ENCODE assay signal across 1 cellular context in genomic region chr6:36783603-36784378, GRCh38.
A peak's percentile ranks its signal among the peaks of the same experiment; 100 is the strongest.
TF ChIP-seq lines count a peak whose summit lies in the region.

No MANE protein-coding gene starts in this region.

TF ChIP-seq in H1, 55 proteins besides CTCF, POLR2A, EP300 and RAD21:
- TF ChIP-seq NANOG (IDR thresholded peaks at IDR 0.05; ENCODE audit: insufficient read depth, low read depth, low read length, poor library complexity, severe bottlenecking) (no peak), ZNF274 (IDR thresholded peaks at IDR 0.05; ENCODE audit: borderline replicate concordance, extremely low read depth, low read length) (no peak), SAP30 (IDR thresholded peaks at IDR 0.05; ENCODE audit: insufficient read depth, insufficient replicate concordance, low read length) (no peak), USF2 (IDR thresholded peaks at IDR 0.05; ENCODE audit: low read length) (no peak), RNF2 (IDR thresholded peaks at IDR 0.05; ENCODE audit: borderline replicate concordance, low read depth, low read length, missing control alignments, poor library complexity, severe bottlenecking) (no peak), HDAC2 (IDR thresholded peaks at IDR 0.05; ENCODE audit: borderline replicate concordance in 1 of 2, low read depth in 2 of 2, low read length in 2 of 2) (0 out of 4 replicates have a peak, but pooled peaks of 1 of the 2 experiments have one; percentile 65), YY1 (IDR thresholded peaks at IDR 0.05; ENCODE audit: low read depth, low read length) (no peak), SIX5 (IDR thresholded peaks at IDR 0.05; ENCODE audit: low read depth, low read length) (no peak), KDM1A (IDR thresholded peaks at IDR 0.05; ENCODE audit: borderline replicate concordance, low read length) (peak; percentile 87), SUZ12 (IDR thresholded peaks at IDR 0.05; ENCODE audit: low read length) (no peak), EGR1 (IDR thresholded peaks at IDR 0.05; ENCODE audit: borderline replicate concordance, low read depth, low read length) (no peak), KDM4A (IDR thresholded peaks at IDR 0.05; ENCODE audit: low read depth, low read length, severe bottlenecking) (no peak), RBBP5 (IDR thresholded peaks at IDR 0.05; ENCODE audit: borderline replicate concordance, low read depth, low read length) (no peak), CTBP2 (IDR thresholded peaks at IDR 0.05; ENCODE audit: borderline replicate concordance, insufficient read depth, insufficient read length, low read length) (no peak), BACH1 (IDR thresholded peaks at IDR 0.05; ENCODE audit: low read length) (no peak)
